24 cellular contexts compared by ENCODE assay signal in the genomic region with DNA sequence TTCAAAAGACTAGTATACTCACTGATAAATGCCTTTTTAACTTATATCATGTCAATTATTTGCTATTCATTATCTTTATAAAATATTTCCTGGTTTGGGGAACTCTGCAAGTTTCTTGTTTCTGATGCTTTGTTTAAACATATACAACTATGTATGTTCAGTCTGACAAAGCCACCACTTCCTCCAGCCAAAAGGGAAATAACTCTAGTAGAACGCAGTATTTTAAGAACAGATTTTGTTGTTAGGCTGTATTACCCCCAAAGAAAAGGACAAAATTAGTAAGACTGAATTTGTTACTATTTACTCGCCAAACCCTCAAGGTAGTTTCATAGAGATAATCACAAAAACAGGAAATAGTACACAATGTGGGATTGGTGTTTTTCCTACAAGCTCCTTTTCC.
"Had no signal": no experiment of that assay in that cellular context is flagged by ENCODE, and none has a peak within 500 bp of the region (broad histone marks: within the 10 kb centered on the region; RNA-seq: fewer than 3 reads in every experiment).

No MANE protein-coding gene starts in this region.

- H3K36me3 ChIP-seq: neural progenitor cell, ovary, right lobe of liver, sigmoid colon, stomach, thoracic aorta, thyroid gland, tibial nerve, upper lobe of left lung, vagina had no signal

- DNase-seq: occipital lobe; ovary; posterior cingulate gyrus; psoas muscle; right cardiac atrium; right lobe of liver; sigmoid colon; small intestine; stimulated activated CD4-positive, alpha-beta T cell treated with anti-CD3 and anti-CD28 coated beads, Interleukin-15, amount 100 ng/mL, for 24 hours; stimulated activated CD4-positive, alpha-beta T cell treated with anti-CD3 and anti-CD28 coated beads, Interleukin-2, amount 100 ng/mL, for 24 hours; stimulated activated CD4-positive, alpha-beta T cell treated with anti-CD3 and anti-CD28 coated beads, Interleukin-2, amount 100 ng/mL, for 48 hours; stimulated activated CD4-positive, alpha-beta T cell treated with anti-CD3 and anti-CD28 coated beads, Interleukin-4, amount 100 ng/mL, for 24 hours; stimulated activated naive B cell treated with anti-CD40 and anti-IgM and Interleukin-4, amounts not matched to agents 10 μg/mL and 1 μg/mL and 100 μg/mL, for 72 hours; stimulated activated naive CD4-positive, alpha-beta T cell treated with Interleukin-2 at 50 U/mL for 16 hours; stomach; thyroid gland; trophoblast cell; upper lobe of left lung had no signal

- ATAC-seq: psoas muscle; right cardiac atrium; right lobe of liver; stimulated activated effector memory CD8-positive, alpha-beta T cell treated with anti-CD3 and anti-CD28 coated beads, Interleukin-12 subunit alpha, Interleukin-12 subunit beta, amount 100 ng/mL, for 72 hours; stimulated activated naive B cell treated with anti-CD40 and anti-IgM and Interleukin-4, amounts not matched to agents 10 μg/mL and 1 μg/mL and 100 μg/mL, for 72 hours had no signal

- H3K79me2 ChIP-seq: parathyroid adenoma had no signal

- H3K27me3 ChIP-seq: neural progenitor cell, ovary, right lobe of liver, sigmoid colon, stomach, thyroid gland, tibial nerve, upper lobe of left lung, vagina had no signal

- H3K4me2 ChIP-seq: neural progenitor cell had no signal

- H3K9me3 ChIP-seq: ovary, psoas muscle, right lobe of liver, sigmoid colon, stomach, thoracic aorta, thyroid gland, tibial nerve, upper lobe of left lung, vagina had no signal

- H3K4me1 ChIP-seq: neural progenitor cell, parathyroid adenoma, psoas muscle, right lobe of liver, sigmoid colon, stomach, upper lobe of left lung, vagina had no signal

- H2AFZ ChIP-seq: neural progenitor cell, parathyroid adenoma had no signal

- H3K27ac ChIP-seq: neural progenitor cell, ovary, parathyroid adenoma, psoas muscle, right lobe of liver, sigmoid colon, stomach, thoracic aorta, thyroid gland, tibial nerve, upper lobe of left lung, vagina had no signal

- H3K4me3 ChIP-seq: neural progenitor cell, ovary, psoas muscle, right lobe of liver, sigmoid colon, stomach, thoracic aorta, thyroid gland, tibial nerve, upper lobe of left lung, vagina had no signal

- H3K9ac ChIP-seq: neural progenitor cell, parathyroid adenoma had no signal
